Comparison of ENCODE assay signal across 1 cellular context in genomic region chr1:172443666-172444453, GRCh38.
TF ChIP-seq lines count a peak whose summit lies in the region.

TSS of gene PIGC (minus strand) at chr1:172444069. CDS start at chr1:172442622, 1,447 bp downstream.

TF ChIP-seq in IMR-90, 13 proteins besides CTCF, POLR2A, EP300 and RAD21 (continued from another document):
- no peak for TF ChIP-seq ELK1 (IDR thresholded peaks at IDR 0.05; ENCODE audit: borderline replicate concordance, low read depth, low read length)
